ENCODE assay signal across 8 cellular contexts in the genomic region with DNA sequence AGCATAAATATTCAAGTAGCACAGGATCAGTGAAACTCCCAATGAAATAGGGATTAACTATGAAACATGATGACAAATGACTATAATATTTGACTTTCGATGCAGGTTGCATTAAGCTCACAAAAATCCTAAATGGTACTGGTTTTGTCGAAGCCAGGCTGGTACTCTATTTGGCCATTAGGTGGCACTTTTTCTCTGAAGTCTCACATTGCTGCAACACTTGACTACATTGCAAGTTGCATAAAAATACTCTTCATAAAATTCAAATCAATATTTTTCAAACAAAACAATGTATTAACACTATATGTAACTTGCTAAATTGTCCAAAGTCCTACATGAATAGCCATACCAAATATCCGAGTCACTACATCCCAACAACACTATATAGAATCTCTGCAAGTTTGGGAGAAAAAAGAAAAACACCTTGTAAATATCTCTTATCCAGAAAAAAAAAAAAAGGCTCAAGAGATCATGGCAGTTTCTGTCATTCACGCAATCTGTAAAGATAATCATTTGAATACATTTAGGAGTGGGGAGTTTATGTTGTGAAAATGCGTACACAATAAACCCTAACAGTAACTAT. TPM values are rescaled to one million over a fixed set of nuclear protein-coding genes. Genes with fewer than 3 reads are reported as not detected.
A peak's percentile ranks its signal among the peaks of the same experiment; 100 is the strongest.
DNase-seq lines count a peak whose midpoint lies in the region; ATAC-seq and TF ChIP-seq lines count a peak whose summit lies in the region.

No MANE protein-coding gene starts in this region.

- no peaks in the 10 kb centered on the region for H3K79me2 ChIP-seq in OCI-LY7 (ENCODE audit: insufficient read depth, low read depth, low read length)

- no peaks in the 10 kb centered on the region for H4K20me1 ChIP-seq in OCI-LY7 (ENCODE audit: insufficient read depth, low read length)

- intact Hi-C loops in OCI-LY7 (cut with micrococcal nuclease; ENCODE audit: unreplicated experiment), result no loop called here

- no peaks in the 10 kb centered on the region for H3K9me3 ChIP-seq in OCI-LY7 (ENCODE audit: low read length)
- no peaks in the 10 kb centered on the region for H3K9me3 ChIP-seq in lung (ENCODE audit: control insufficient read depth in 2 of 2, insufficient read depth in 1 of 2, low read length in 1 of 2)

- BruUV-seq in OCI-LY7 (replicated peaks; lab: Mats Ljungman, UMichigan), result no TSS peak

- H3K4me3 Mint-ChIP-seq in activated CD4-positive, alpha-beta T cell treated with anti-CD3 and anti-CD28 coated beads, Interleukin-2, amount 10 ng/mL, durations not matched to agents 7 days and 5 days, result no peak overlapping the region
- H3K4me3 Mint-ChIP-seq in stimulated activated naive CD8-positive, alpha-beta T cell treated with anti-CD3 and anti-CD28 coated beads, Interleukin-15, amount 100 ng/mL, for 72 hours, result no peak overlapping the region

- H3K27ac Mint-ChIP-seq in activated CD4-positive, alpha-beta T cell treated with anti-CD3 and anti-CD28 coated beads, Interleukin-2, amount 10 ng/mL, durations not matched to agents 7 days and 5 days, result no peak overlapping the region
- H3K27ac Mint-ChIP-seq in stimulated activated naive CD8-positive, alpha-beta T cell treated with anti-CD3 and anti-CD28 coated beads, Interleukin-15, amount 100 ng/mL, for 72 hours, result no peak overlapping the region

- H3K4me3 ChIP-seq in OCI-LY7 (ENCODE audit: low read depth, low read length, poor library complexity, severe bottlenecking) (no peak overlapping the region), lung (no peak overlapping the region)

- no peaks in the 10 kb centered on the region for H3K27me3 Mint-ChIP-seq in activated CD4-positive, alpha-beta T cell treated with anti-CD3 and anti-CD28 coated beads, Interleukin-2, amount 10 ng/mL, durations not matched to agents 7 days and 5 days
- no peaks in the 10 kb centered on the region for H3K27me3 Mint-ChIP-seq in stimulated activated naive CD8-positive, alpha-beta T cell treated with anti-CD3 and anti-CD28 coated beads, Interleukin-15, amount 100 ng/mL, for 72 hours

- peaks cover 16% of the 10 kb centered on the region for H3K4me1 Mint-ChIP-seq in activated CD4-positive, alpha-beta T cell treated with anti-CD3 and anti-CD28 coated beads, Interleukin-2, amount 10 ng/mL, durations not matched to agents 7 days and 5 days
- peaks cover 24% of the 10 kb centered on the region for H3K4me1 Mint-ChIP-seq in stimulated activated naive CD8-positive, alpha-beta T cell treated with anti-CD3 and anti-CD28 coated beads, Interleukin-15, amount 100 ng/mL, for 72 hours

- H3K27me3 ChIP-seq in lung (ENCODE audit: control insufficient read depth, insufficient read depth), result no peaks in the 10 kb centered on the region

- H3K27ac ChIP-seq in OCI-LY7 (ENCODE audit: low read depth, low read length, poor library complexity, severe bottlenecking), result no peak overlapping the region
- no peak overlapping the region for H3K27ac ChIP-seq in lung (ENCODE audit: low read depth in 1 of 2, low read length in 1 of 2)

- H3K4me1 ChIP-seq in OCI-LY7 (ENCODE audit: insufficient read depth, low read length, poor library complexity, severe bottlenecking), result no peaks in the 10 kb centered on the region
- no peaks in the 10 kb centered on the region for H3K4me1 ChIP-seq in lung (ENCODE audit: control insufficient read depth in 2 of 2, insufficient read depth in 2 of 2, low read length in 2 of 2)

- H3K9me3 Mint-ChIP-seq in activated CD4-positive, alpha-beta T cell treated with anti-CD3 and anti-CD28 coated beads, Interleukin-2, amount 10 ng/mL, durations not matched to agents 7 days and 5 days, result no peaks in the 10 kb centered on the region
- no peaks in the 10 kb centered on the region for H3K9me3 Mint-ChIP-seq in stimulated activated naive CD8-positive, alpha-beta T cell treated with anti-CD3 and anti-CD28 coated beads, Interleukin-15, amount 100 ng/mL, for 72 hours

- POLR2A ChIA-PET in activated CD4-positive, alpha-beta T cell treated with anti-CD3 and anti-CD28 coated beads, Interleukin-2, amount 10 ng/mL, durations not matched to agents 7 days and 5 days (lab: Charles Lee), result no interaction called here
- POLR2A ChIA-PET in OCI-LY7 (lab: Charles Lee), result interaction anchor here (1.1 to 2.2 kb wide), 3 partner anchors 10 to 91 kb away, joined by 3 to 5 read pairs (median 4); a partner anchor contains a TSS

- 70 to 73% methylated on average over 5 of the region's 5 CpGs for WGBS in lung, 2 donors

- CTCF ChIA-PET in activated CD4-positive, alpha-beta T cell treated with anti-CD3 and anti-CD28 coated beads, Interleukin-2, amount 10 ng/mL, durations not matched to agents 7 days and 5 days (lab: Charles Lee), result interaction anchor here (0.7 to 2.4 kb wide), 4 partner anchors 12 to 225 kb away, joined by 3 to 10 read pairs (median 4); no protein-coding TSS in a partner anchor
- CTCF ChIA-PET in OCI-LY7 (lab: Charles Lee; ENCODE audit: unreplicated experiment), result interaction anchor here (0.6 kb wide), 1 partner anchor 26 kb away, joined by 3 read pairs; no protein-coding TSS in a partner anchor

- TF ChIP-seq CTCF in OCI-LY7 (conservative IDR thresholded peaks at IDR 0.05; ENCODE audit: low read length) (peak; percentile 78), lung (IDR thresholded peaks at IDR 0.05; ENCODE audit: control extremely low read depth, extremely low read depth) (peak; percentile 33)

- H3K36me3 Mint-ChIP-seq in activated CD4-positive, alpha-beta T cell treated with anti-CD3 and anti-CD28 coated beads, Interleukin-2, amount 10 ng/mL, durations not matched to agents 7 days and 5 days (ENCODE audit: low read depth), result peaks cover 54% of the 10 kb centered on the region

- no peak overlapping the region for H2AFZ ChIP-seq in OCI-LY7 (ENCODE audit: low read length)

- H3K36me3 ChIP-seq in OCI-LY7 (ENCODE audit: insufficient read depth, low read length) (peaks cover 76% of the 10 kb centered on the region), lung (ENCODE audit: control insufficient read depth in 2 of 2, insufficient read depth in 2 of 2, low read length in 2 of 2) (peaks cover 6 to 25% of the 10 kb centered on the region in 2 donors)

- ATAC-seq in HG03354 (IDR thresholded peaks at IDR 0.05; ENCODE audit: poor library complexity, severe bottlenecking, unreplicated experiment) (peak; percentile 31), lung (ENCODE audit: insufficient read depth, low FRiP score) (no peak)
- no peak for ATAC-seq in stimulated activated naive CD8-positive, alpha-beta T cell treated with anti-CD3 and anti-CD28 coated beads, Interleukin-15, amount 100 ng/mL, for 72 hours

- peak; percentile 33 for DNase-seq in activated CD4-positive, alpha-beta T cell treated with anti-CD3 and anti-CD28 coated beads, Interleukin-2, amount 10 ng/mL, durations not matched to agents 7 days and 5 days
- DNase-seq in activated CD4-positive, alpha-beta T cell treated with anti-CD3 and anti-CD28 coated beads, Interleukin-2, amount 50 U/mL, for 4 hours, result no peak
- peak; percentile 6 for DNase-seq in OCI-LY7 (ENCODE audit: low spot score)
- DNase-seq in dermis microvascular lymphatic vessel endothelial cell (ENCODE audit: low read depth in 2 of 2), result peak; percentile 59 to 64
- no peak for DNase-seq in lung (ENCODE audit: low spot score)
- no peak for DNase-seq in stimulated activated naive CD8-positive, alpha-beta T cell treated with anti-CD3 and anti-CD28 coated beads, Interleukin-15, amount 100 ng/mL, for 72 hours
- no peak for DNase-seq in activated gamma-delta T cell treated with Interleukin-2 at 50 U/mL for 16 hours

- H3K9me2 ChIP-seq in OCI-LY7 (ENCODE audit: insufficient read depth, low read length), result no peaks in the 10 kb centered on the region

- H3K4me2 ChIP-seq in OCI-LY7 (ENCODE audit: low read length), result no peak overlapping the region

RNA-seq across cellular contexts. Expression of a gene that starts 9.5 kb away (rescaled TPM):
- total RNA-seq in activated CD4-positive, alpha-beta T cell treated with anti-CD3 and anti-CD28 coated beads, Interleukin-2, amount 10 ng/mL, durations not matched to agents 7 days and 5 days, result 10 to 100 TPM; 24.2 to 28.6 TPM
- total RNA-seq in OCI-LY7 (2014; rRNA removed; shearing (Covaris generic)), result 20.5 and 29.7 TPM in 2 replicates
- total RNA-seq in OCI-LY7 (2022) (19.8 and 23.0 TPM in 2 replicates), dermis microvascular lymphatic vessel endothelial cell (13.4 and 15.0 TPM in 2 replicates), lung (10 to 100 TPM; 13.7 to 50.8 TPM)
- 1 to 10 TPM; 2.1 to 4.7 TPM for polyA plus RNA-seq in lung

Comparison
In these comparisons a context has a peak if more than half of its experiments do, and no peak if none do; other contexts are left out.
1. DNase-seq: peak in activated CD4-positive, alpha-beta T cell treated with anti-CD3 and anti-CD28 coated beads, Interleukin-2, amount 10 ng/mL, durations not matched to agents 7 days and 5 days (single experiment), OCI-LY7 (single experiment) and dermis microvascular lymphatic vessel endothelial cell (2 of 2); none in activated CD4-positive, alpha-beta T cell treated with anti-CD3 and anti-CD28 coated beads, Interleukin-2, amount 50 U/mL, for 4 hours (0 of 2), lung (single experiment), stimulated activated naive CD8-positive, alpha-beta T cell treated with anti-CD3 and anti-CD28 coated beads, Interleukin-15, amount 100 ng/mL, for 72 hours (0 of 2) and activated gamma-delta T cell treated with Interleukin-2 at 50 U/mL for 16 hours (single experiment).